Comparison of ENCODE assay signal across 17 cellular contexts in the genomic region with DNA sequence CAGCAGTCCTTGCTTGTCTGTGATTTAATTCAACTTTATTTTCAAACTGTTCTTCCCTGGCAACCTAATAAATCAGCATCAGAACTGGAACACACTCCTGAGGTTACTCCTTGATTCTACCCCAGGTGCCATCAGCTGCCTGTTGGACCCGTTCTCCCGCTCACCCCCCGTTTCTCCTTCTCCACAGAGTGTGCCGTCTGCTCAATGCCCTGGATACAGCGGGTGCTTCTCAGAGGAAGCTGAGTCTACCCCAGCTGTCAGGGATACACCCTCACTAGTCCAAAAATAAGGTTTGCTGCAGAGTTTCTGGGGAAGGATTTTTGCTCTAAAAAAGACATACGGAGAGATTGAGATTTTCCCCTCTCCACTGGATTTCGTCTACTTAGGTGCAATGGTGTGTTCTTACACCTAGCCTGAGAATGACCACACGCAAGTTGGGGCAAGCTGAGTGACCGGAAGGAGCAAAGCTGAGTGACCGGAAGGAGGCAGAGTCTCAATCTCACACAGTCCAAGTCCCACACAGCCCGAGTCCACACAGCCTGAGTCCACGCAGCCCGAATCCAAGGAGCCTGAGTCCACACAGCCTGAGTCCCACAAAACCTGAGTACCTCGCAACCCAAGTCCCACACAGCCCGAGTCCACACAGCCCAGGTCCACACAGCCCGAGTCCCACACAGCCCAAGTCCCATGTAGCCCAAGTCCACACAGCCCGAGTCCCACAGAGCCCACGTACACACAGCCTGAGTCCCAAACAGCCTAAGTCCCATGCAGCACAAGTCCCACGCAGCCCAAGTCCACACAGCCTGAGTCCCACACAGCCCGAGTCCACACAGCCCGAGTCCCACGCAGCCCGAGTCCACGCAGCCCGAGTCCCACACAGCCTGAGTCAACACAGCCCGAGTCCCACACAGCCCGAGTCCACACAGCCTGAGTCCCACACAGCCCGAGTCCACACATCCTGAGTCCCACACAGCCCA. TPM values are rescaled to one million over a fixed set of nuclear protein-coding genes. Genes with fewer than 3 reads are reported as not detected.
DNase-seq lines count a peak whose midpoint lies in the region; TF ChIP-seq lines count a peak whose summit lies in the region.
"Had no signal": no experiment of that assay in that cellular context is flagged by ENCODE, and none has a peak within 500 bp of the region (broad histone marks: within the 10 kb centered on the region; RNA-seq: fewer than 3 reads in every experiment).

No MANE protein-coding gene starts in this region.

- intact Hi-C loops in left ventricle myocardium inferior (cut with micrococcal nuclease): no loop called here
- intact Hi-C loops in posterior vena cava (cut with DNase I): loop anchor here in 1 of 2 donors (10.0 kb wide), 1 partner anchor 147 kb away; no protein-coding TSS in a partner anchor
- intact Hi-C loops in activated CD4-positive, alpha-beta T cell treated with anti-CD3 and anti-CD28 coated beads, Interleukin-2, amount 10 ng/mL, durations not matched to agents 24 days and 14 days (cut with micrococcal nuclease): no loop called here

- H3K27ac ChIP-seq in ACC112 (ENCODE audit: low read depth, low read length) (no peak overlapping the region), left ventricle myocardium inferior (replicated peaks) (peak overlapping the region; percentile 70), MM.1S (ENCODE audit: low read length) (no peak overlapping the region)

- in situ Hi-C loops in HAP-1 (cut with MboI; ENCODE audit: low sequenced_read_pairs): no loop called here

- no peak overlapping the region for H3K4me3 Mint-ChIP-seq in activated CD4-positive, alpha-beta T cell treated with anti-CD3 and anti-CD28 coated beads, Interleukin-2, amount 10 ng/mL, durations not matched to agents 24 days and 14 days
- H3K4me3 Mint-ChIP-seq: CD4-positive, alpha-beta T cell had no signal

- peaks cover 9% of the 10 kb centered on the region for H3K9me3 Mint-ChIP-seq in activated CD4-positive, alpha-beta T cell treated with anti-CD3 and anti-CD28 coated beads, Interleukin-2, amount 10 ng/mL, durations not matched to agents 24 days and 14 days
- H3K9me3 Mint-ChIP-seq: CD4-positive, alpha-beta T cell had no signal

- H3K36me3 Mint-ChIP-seq in activated CD4-positive, alpha-beta T cell treated with anti-CD3 and anti-CD28 coated beads, Interleukin-2, amount 10 ng/mL, durations not matched to agents 24 days and 14 days (ENCODE audit: low read depth): peaks cover 3% of the 10 kb centered on the region

- no peaks in the 10 kb centered on the region for H3K27me3 ChIP-seq in ACC112 (ENCODE audit: insufficient read depth, low read length)
- no peaks in the 10 kb centered on the region for H3K27me3 ChIP-seq in adipocyte (replicated peaks; ENCODE audit: control insufficient read depth, insufficient read depth, low read length)
- peaks cover 36% of the 10 kb centered on the region for H3K27me3 ChIP-seq in left ventricle myocardium inferior (ENCODE audit: low read depth)
- no peaks in the 10 kb centered on the region for H3K27me3 ChIP-seq in MM.1S (replicated peaks; ENCODE audit: insufficient read depth, low read length)
- H3K27me3 ChIP-seq in HAP-1 (ENCODE audit: low read depth): no peaks in the 10 kb centered on the region
- H3K27me3 ChIP-seq: dorsolateral prefrontal cortex had no signal

- no peak overlapping the region for H3K4me2 ChIP-seq in MM.1S (ENCODE audit: low read depth, low read length)

- peak overlapping the region; percentile 32 for H3K9ac ChIP-seq in adipocyte (ENCODE audit: low read length)
- H3K9ac ChIP-seq in MM.1S (ENCODE audit: low read length): no peak overlapping the region

- H3K79me2 ChIP-seq in ACC112 (ENCODE audit: control insufficient read depth, insufficient read depth, low read length, unreplicated experiment) (no peaks in the 10 kb centered on the region), MM.1S (ENCODE audit: low read length) (no peaks in the 10 kb centered on the region)

- H3K27me3 Mint-ChIP-seq in activated CD4-positive, alpha-beta T cell treated with anti-CD3 and anti-CD28 coated beads, Interleukin-2, amount 10 ng/mL, durations not matched to agents 24 days and 14 days: no peaks in the 10 kb centered on the region
- H3K27me3 Mint-ChIP-seq: CD4-positive, alpha-beta T cell had no signal

- H2AFZ ChIP-seq in ACC112 (ENCODE audit: low read length, unreplicated experiment) (no peak overlapping the region), MM.1S (ENCODE audit: low read length) (no peak overlapping the region)

- DNase-seq in adipocyte (ENCODE audit: low read depth) (no peak), left ventricle myocardium inferior (no peak), posterior vena cava (ENCODE audit: low spot score) (peak; percentile 23), SHP77 treated with DMSO at 0.1 percent for 48 hours (lab: John Stamatoyannopoulos, UW) (no peak), MM.1S (no peak), HAP-1 (ENCODE audit: low spot score in 2 of 2) (no peak)
- DNase-seq in activated CD4-positive, alpha-beta T cell treated with anti-CD3 and anti-CD28 coated beads, Interleukin-2, amount 10 ng/mL, durations not matched to agents 24 days and 14 days: no peak
- DNase-seq: activated CD4-positive, CD25-positive, alpha-beta regulatory T cell treated with anti-CD3 and anti-CD28 coated beads, Interleukin-2, amount 50 U/mL, for 72 hours; CD4-positive, alpha-beta T cell; DMS79; NCI-H1417 treated with DMSO at 0.1 percent for 48 hours; NCI-H446 treated with DMSO at 0.1 percent for 48 hours; stimulated activated CD4-positive, alpha-beta T cell treated with anti-CD3 and anti-CD28 coated beads, Interleukin-12 subunit alpha, Interleukin-12 subunit beta, amount 100 ng/mL, for 4 hours; stimulated activated CD8-positive, alpha-beta memory T cell treated with anti-CD3 and anti-CD28 coated beads, Interleukin-4, amount 100 ng/mL, for 48 hours had no signal

- no peaks in the 10 kb centered on the region for H3K9me2 ChIP-seq in MM.1S (replicated peaks; ENCODE audit: insufficient read depth, low read length)

- H3K27ac Mint-ChIP-seq in activated CD4-positive, alpha-beta T cell treated with anti-CD3 and anti-CD28 coated beads, Interleukin-2, amount 10 ng/mL, durations not matched to agents 24 days and 14 days: no peak overlapping the region
- H3K27ac Mint-ChIP-seq: CD4-positive, alpha-beta T cell had no signal

- peaks cover 5% of the 10 kb centered on the region for H3K4me1 ChIP-seq in ACC112 (ENCODE audit: control insufficient read depth, insufficient read depth, low read length, unreplicated experiment)
- H3K4me1 ChIP-seq in adipocyte (ENCODE audit: control insufficient read depth, insufficient read depth, low read length): peaks cover 11% of the 10 kb centered on the region
- no peaks in the 10 kb centered on the region for H3K4me1 ChIP-seq in left ventricle myocardium inferior
- no peaks in the 10 kb centered on the region for H3K4me1 ChIP-seq in MM.1S (ENCODE audit: low read length)
- no peaks in the 10 kb centered on the region for H3K4me1 ChIP-seq in HAP-1

- H3K36me3 ChIP-seq in ACC112 (ENCODE audit: insufficient read depth, low read length) (no peaks in the 10 kb centered on the region), adipocyte (ENCODE audit: control insufficient read depth, insufficient read depth, low read length, severe bottlenecking) (no peaks in the 10 kb centered on the region), left ventricle myocardium inferior (no peaks in the 10 kb centered on the region), MM.1S (replicated peaks; ENCODE audit: insufficient read depth, low read length) (no peaks in the 10 kb centered on the region), HAP-1 (replicated peaks) (no peaks in the 10 kb centered on the region)

- no peaks in the 10 kb centered on the region for H4K20me1 ChIP-seq in MM.1S (ENCODE audit: insufficient read depth, low read length)

- TF ChIP-seq CTCF in left ventricle myocardium inferior (IDR thresholded peaks at IDR 0.05; ENCODE audit: borderline replicate concordance): no peak
- no peak for TF ChIP-seq CTCF in MM.1S (IDR thresholded peaks at IDR 0.05; ENCODE audit: low read length)

- 0 out of 2 replicates have a peak overlapping the region, but pooled peaks have one; percentile 32 for H3K4me3 ChIP-seq in ACC112 (ENCODE audit: low read depth, low read length)
- peak overlapping the region; percentile 22 for H3K4me3 ChIP-seq in adipocyte (ENCODE audit: low read length)
- peak overlapping the region; percentile 22 for H3K4me3 ChIP-seq in left ventricle myocardium inferior
- H3K4me3 ChIP-seq in MM.1S (ENCODE audit: low read length): no peak overlapping the region
- H3K4me3 ChIP-seq in HAP-1: no peak overlapping the region

- H3K9me3 ChIP-seq in adipocyte (ENCODE audit: control insufficient read depth, low read length) (no peaks in the 10 kb centered on the region), left ventricle myocardium inferior (replicated peaks) (no peaks in the 10 kb centered on the region), MM.1S (replicated peaks; ENCODE audit: insufficient read depth, low read length) (no peaks in the 10 kb centered on the region), HAP-1 (no peaks in the 10 kb centered on the region)

- no peaks in the 10 kb centered on the region for H3K4me1 Mint-ChIP-seq in activated CD4-positive, alpha-beta T cell treated with anti-CD3 and anti-CD28 coated beads, Interleukin-2, amount 10 ng/mL, durations not matched to agents 24 days and 14 days

- no peaks in the 10 kb centered on the region for H3F3A ChIP-seq in MM.1S (ENCODE audit: insufficient read depth, low read length)

RNA-seq across cellular contexts. Expression of gene DACT2, which starts 58.6 kb away (rescaled TPM):
- 2.3 TPM for total RNA-seq in left ventricle myocardium inferior
- 1 to 10 TPM in 1 of 2 donors, under 1 TPM in 1; 0.24 to 1.7 TPM for total RNA-seq in posterior vena cava
- 1.8 and 1.9 TPM in 2 replicates for total RNA-seq in activated CD4-positive, alpha-beta T cell treated with anti-CD3 and anti-CD28 coated beads, Interleukin-2, amount 10 ng/mL, durations not matched to agents 24 days and 14 days
- total RNA-seq: CD4-positive, alpha-beta T cell; RPMI7951 had no signal

Comparison
In these comparisons a context has a peak if more than half of its experiments do, and no peak if none do; other contexts are left out.
1. H3K4me3 ChIP-seq: peak in ACC112 (single experiment), adipocyte (single experiment) and left ventricle myocardium inferior (single experiment); none in MM.1S (single experiment) and HAP-1 (single experiment).